Comparison of ENCODE assay signal across 1 cellular context in the genomic region with DNA sequence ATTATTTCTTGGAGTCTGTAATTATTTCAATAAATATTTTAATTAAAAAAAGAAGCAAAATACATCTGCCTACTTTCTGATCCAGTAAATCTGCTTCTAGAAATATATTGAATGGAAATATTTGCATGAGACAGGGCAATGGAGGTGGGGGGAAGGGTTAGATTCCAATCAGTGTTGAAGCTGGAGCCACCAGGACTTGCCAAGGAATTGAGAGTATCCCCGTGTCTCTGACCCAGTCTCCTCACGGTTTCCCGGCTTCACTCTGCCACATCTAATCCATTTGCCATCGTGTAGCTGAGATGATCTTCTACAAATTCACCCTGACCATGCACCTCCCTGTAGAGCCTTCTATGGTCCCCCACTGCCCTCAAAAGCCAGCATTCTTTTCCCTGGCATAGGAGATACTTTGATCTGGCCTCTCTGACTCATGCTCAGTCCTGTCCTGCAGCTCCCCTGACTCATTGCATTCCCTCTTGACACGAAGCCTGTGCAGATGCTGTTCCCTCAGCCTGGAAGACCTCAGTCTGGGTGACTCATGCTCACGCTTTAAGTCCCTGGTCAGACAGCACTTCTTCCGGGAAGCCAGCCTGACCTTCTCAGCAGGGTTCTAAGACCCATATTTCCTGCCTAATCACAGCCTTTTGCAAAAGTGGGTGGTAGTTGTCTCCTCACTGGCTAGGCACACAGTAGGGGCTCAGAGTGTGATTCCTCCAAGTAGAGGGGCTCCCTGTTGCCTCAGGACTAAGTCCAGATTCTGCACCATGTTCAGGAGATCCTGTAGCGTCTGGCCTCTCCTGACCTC.
TF ChIP-seq lines count a peak whose summit lies in the region.

No MANE protein-coding gene starts in this region.

TF ChIP-seq in HEK293, 187 proteins besides CTCF, POLR2A, EP300 and RAD21 (continued from another document):
- TF ChIP-seq, protein P1, sequence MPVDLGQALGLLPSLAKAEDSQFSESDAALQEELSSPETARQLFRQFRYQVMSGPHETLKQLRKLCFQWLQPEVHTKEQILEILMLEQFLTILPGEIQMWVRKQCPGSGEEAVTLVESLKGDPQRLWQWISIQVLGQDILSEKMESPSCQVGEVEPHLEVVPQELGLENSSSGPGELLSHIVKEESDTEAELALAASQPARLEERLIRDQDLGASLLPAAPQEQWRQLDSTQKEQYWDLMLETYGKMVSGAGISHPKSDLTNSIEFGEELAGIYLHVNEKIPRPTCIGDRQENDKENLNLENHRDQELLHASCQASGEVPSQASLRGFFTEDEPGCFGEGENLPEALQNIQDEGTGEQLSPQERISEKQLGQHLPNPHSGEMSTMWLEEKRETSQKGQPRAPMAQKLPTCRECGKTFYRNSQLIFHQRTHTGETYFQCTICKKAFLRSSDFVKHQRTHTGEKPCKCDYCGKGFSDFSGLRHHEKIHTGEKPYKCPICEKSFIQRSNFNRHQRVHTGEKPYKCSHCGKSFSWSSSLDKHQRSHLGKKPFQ (tag by site-specific recombination; IDR thresholded peaks at IDR 0.05) = no peak
- no peak for TF ChIP-seq SP2 (tag by site-specific recombination; IDR thresholded peaks at IDR 0.05)
- TF ChIP-seq REPIN1 (tag by site-specific recombination; IDR thresholded peaks at IDR 0.05; ENCODE audit: low read depth) = no peak
- no peak for TF ChIP-seq ZNF555 (tag by site-specific recombination; conservative IDR thresholded peaks at IDR 0.05)
- TF ChIP-seq, protein P2, sequence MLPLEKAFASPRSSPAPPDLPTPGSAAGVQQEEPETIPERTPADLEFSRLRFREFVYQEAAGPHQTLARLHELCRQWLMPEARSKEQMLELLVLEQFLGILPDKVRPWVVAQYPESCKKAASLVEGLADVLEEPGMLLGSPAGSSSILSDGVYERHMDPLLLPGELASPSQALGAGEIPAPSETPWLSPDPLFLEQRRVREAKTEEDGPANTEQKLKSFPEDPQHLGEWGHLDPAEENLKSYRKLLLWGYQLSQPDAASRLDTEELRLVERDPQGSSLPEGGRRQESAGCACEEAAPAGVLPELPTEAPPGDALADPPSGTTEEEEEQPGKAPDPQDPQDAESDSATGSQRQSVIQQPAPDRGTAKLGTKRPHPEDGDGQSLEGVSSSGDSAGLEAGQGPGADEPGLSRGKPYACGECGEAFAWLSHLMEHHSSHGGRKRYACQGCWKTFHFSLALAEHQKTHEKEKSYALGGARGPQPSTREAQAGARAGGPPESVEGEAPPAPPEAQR (tag by site-specific recombination; IDR thresholded peaks at IDR 0.05) = no peak
- TF ChIP-seq ZNF510 (tag by site-specific recombination; IDR thresholded peaks at IDR 0.05; ENCODE audit: insufficient replicate concordance) = no peak
- no peak for TF ChIP-seq ZNF157 (tag by site-specific recombination; IDR thresholded peaks at IDR 0.05)
- no peak for TF ChIP-seq ZNF623 (tag by site-specific recombination; IDR thresholded peaks at IDR 0.05)
